In the genomic region with DNA sequence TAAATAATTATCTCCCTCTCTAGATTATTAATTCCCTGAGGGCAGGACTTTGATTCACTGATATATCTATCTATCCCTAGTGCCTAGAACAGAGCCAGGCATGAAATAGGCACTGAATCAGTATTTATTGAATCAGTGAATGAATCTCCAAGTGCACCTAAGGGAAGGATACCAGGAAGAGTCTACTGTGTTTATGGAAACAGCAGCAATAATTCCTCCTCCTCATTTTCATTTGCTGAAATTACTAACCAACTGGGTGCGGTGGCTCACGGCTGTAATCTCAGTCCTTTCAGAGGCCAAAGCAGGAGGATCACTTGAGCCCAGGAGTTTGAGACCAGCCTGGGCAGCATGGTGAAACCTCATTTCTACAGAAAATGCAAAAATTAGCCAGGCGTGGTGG, we compare ENCODE assay signal across 16 cellular contexts.
DNase-seq lines count a peak whose midpoint lies in the region; ATAC-seq, FAIRE-seq and TF ChIP-seq lines count a peak whose summit lies in the region.
"Had no signal": no experiment of that assay in that cellular context is flagged by ENCODE, and none has a peak within 500 bp of the region (broad histone marks: within the 10 kb centered on the region; RNA-seq: fewer than 3 reads in every experiment).

No MANE protein-coding gene starts in this region.

- no TSS peak for BruUV-seq in HepG2 (replicated peaks; lab: Mats Ljungman, UMichigan)

- in situ Hi-C loops in HepG2 (cut with HindIII; ENCODE audit: extremely low pct_ligation_motif_present, low pct_unique_long_range_greater_than_20kb): loop anchor here (25.0 kb wide), 1 partner anchor 549 kb away; no protein-coding TSS in a partner anchor

- no peak overlapping the region for H3K9ac ChIP-seq in liver (ENCODE audit: low read depth in 1 of 2, low read length in 2 of 2)
- no peak overlapping the region for H3K9ac ChIP-seq in HepG2 (ENCODE audit: insufficient read depth, low read depth, low read length)
- H3K9ac ChIP-seq: BLaER1 treated with 17β-estradiol and CSF1 and Interleukin-3, amounts not matched to agents 10 nM and 100 nM had no signal

- POLR2A ChIA-PET in HepG2 (lab: Yijun Ruan, JAX): no interaction called here

- no peak for ATAC-seq in HepG2
- ATAC-seq in left colon: peak; percentile 56
- no peak for ATAC-seq in GM23338
- ATAC-seq: CD8-positive, alpha-beta T cell; GM12878 had no signal

- TF ChIP-seq RAD21 in liver (IDR thresholded peaks at IDR 0.05): no peak
- TF ChIP-seq RAD21 in HepG2 (CRISPR knock-in tag; IDR thresholded peaks at IDR 0.05): no peak

- H3K4me2 ChIP-seq in HepG2 (ENCODE audit: low read depth, low read length) (no peak overlapping the region), GM23338 (no peak overlapping the region)

- H3K36me3 ChIP-seq in liver (ENCODE audit: control insufficient read depth in 4 of 4, insufficient read depth in 3 of 4, low read depth in 1 of 4, low read length in 3 of 4): no peaks in the 10 kb centered on the region
- peaks cover 5 to 8% of the 10 kb centered on the region in 2 experiments; a peak in 3 of 5 replicates for H3K36me3 ChIP-seq in HepG2 (replicated peaks in 1 of 2; ENCODE audit: control insufficient read depth in 1 of 2, insufficient read depth in 2 of 2, low read length in 2 of 2)
- H3K36me3 ChIP-seq in suprapubic skin: no peaks in the 10 kb centered on the region
- H3K36me3 ChIP-seq in GM23338 (ENCODE audit: insufficient read depth): no peaks in the 10 kb centered on the region

- no peaks in the 10 kb centered on the region for H3K27me3 ChIP-seq in liver (ENCODE audit: control insufficient read depth in 4 of 4, insufficient read depth in 4 of 4, low read length in 3 of 4)
- no peaks in the 10 kb centered on the region for H3K27me3 ChIP-seq in HepG2 (ENCODE audit: control insufficient read depth in 1 of 2, insufficient read depth in 2 of 2, low read length in 2 of 2)
- H3K27me3 ChIP-seq in suprapubic skin: no peaks in the 10 kb centered on the region
- H3K27me3 ChIP-seq in GM23338 (ENCODE audit: insufficient read depth): no peaks in the 10 kb centered on the region

- H3K27ac ChIP-seq in liver (ENCODE audit: low read depth in 1 of 2, low read length in 2 of 2) (peak overlapping the region; percentile 42 to 88), HepG2 (ENCODE audit: extremely low read length, insufficient read depth, low read length) (no peak overlapping the region), suprapubic skin (peak overlapping the region; percentile 85), GM23338 (ENCODE audit: low read depth) (no peak overlapping the region)
- H3K27ac ChIP-seq: BLaER1 treated with 17β-estradiol and CSF1 and Interleukin-3, amounts not matched to agents 10 nM and 100 nM had no signal

- FAIRE-seq in HepG2 (lab: Jason Lieb, UNC): no peak
- FAIRE-seq: GM12878, H1 had no signal

- CTCF ChIA-PET in HepG2 (lab: Yijun Ruan, JAX; ENCODE audit: low intra/inter-chr PET ratio, low total read pairs): no interaction called here

- H4K20me1 ChIP-seq in HepG2 (ENCODE audit: insufficient read depth, low read length) (peaks cover 23% of the 10 kb centered on the region; the same call in 1 of the 2 replicates), GM23338 (replicated peaks; ENCODE audit: insufficient read depth) (peaks cover 42% of the 10 kb centered on the region)

- intact Hi-C loops in HepG2 (cut with micrococcal nuclease; ENCODE audit: unreplicated experiment): no loop called here
- intact Hi-C loops in left colon (cut with DNase I, micrococcal nuclease): no loop called here

- no peaks in the 10 kb centered on the region for H3K9me2 ChIP-seq in GM23338 (ENCODE audit: insufficient read depth)

- no peak for TF ChIP-seq EP300 in HepG2 (IDR thresholded peaks at IDR 0.05; ENCODE audit: low read depth in 2 of 2, low read length in 2 of 2)
- TF ChIP-seq EP300 in HepG2 (CRISPR knock-in tag; IDR thresholded peaks at IDR 0.05; ENCODE audit: borderline replicate concordance): no peak
- no peak for TF ChIP-seq EP300 in suprapubic skin (IDR thresholded peaks at IDR 0.05)

- H3F3A ChIP-seq in GM23338 (replicated peaks; ENCODE audit: low read depth): no peaks in the 10 kb centered on the region; the same call in 1 of the 2 replicates

- H2AFZ ChIP-seq in HepG2 (ENCODE audit: low read length): no peak overlapping the region
- no peak overlapping the region for H2AFZ ChIP-seq in GM23338

- DNase-seq in HepG2 (ENCODE audit: low spot score) (no peak), left colon (no peak), suprapubic skin (ENCODE audit: low spot score in 2 of 2) (no peak), glutamatergic neuron (no peak), GM23338 (ENCODE audit: low spot score) (no peak)
- DNase-seq in activated naive CD8-positive, alpha-beta T cell treated with anti-CD3 and anti-CD28 coated beads for 36 hours: no peak
- DNase-seq: 8988T; CD8-positive, alpha-beta T cell; DND-41; EL; H9 had no signal

- no peak for TF ChIP-seq CTCF in liver (IDR thresholded peaks at IDR 0.05; ENCODE audit: low read depth, low read length, missing input control)
- TF ChIP-seq CTCF in HepG2 (CRISPR knock-in tag; IDR thresholded peaks at IDR 0.05): no peak
- TF ChIP-seq CTCF in suprapubic skin (IDR thresholded peaks at IDR 0.05): no peak
- no peak for TF ChIP-seq CTCF in glutamatergic neuron (IDR thresholded peaks at IDR 0.05; ENCODE audit: partially characterized antibody, unreplicated experiment)
- no peak for TF ChIP-seq CTCF in GM23338 (conservative IDR thresholded peaks at IDR 0.05; ENCODE audit: low read depth in 2 of 2)

- no peak for TF ChIP-seq POLR2A in HepG2 (IDR thresholded peaks at IDR 0.05; ENCODE audit: insufficient read depth in 1 of 2, low read depth in 2 of 2, low read length in 2 of 2)
- TF ChIP-seq POLR2A in suprapubic skin (IDR thresholded peaks at IDR 0.05): no peak

- 96% methylated on average over 3 of the region's 3 CpGs for WGBS in liver
- WGBS in HepG2 (ENCODE audit: low lambda C conversion rate): 100% methylated on average over 3 of the region's 3 CpGs
- 60% methylated on average over 3 of the region's 3 CpGs for WGBS in suprapubic skin

- H3K27ac Mint-ChIP-seq in activated naive CD8-positive, alpha-beta T cell treated with anti-CD3 and anti-CD28 coated beads for 36 hours: no peak overlapping the region
- H3K27ac Mint-ChIP-seq in glutamatergic neuron (ENCODE audit: unreplicated experiment): no peak overlapping the region
- H3K27ac Mint-ChIP-seq in GM23338: no peak overlapping the region
- H3K27ac Mint-ChIP-seq: B cell; CD8-positive, alpha-beta T cell had no signal

- H3K79me2 ChIP-seq in HepG2 (ENCODE audit: insufficient read depth, low read length) (peaks cover 26% of the 10 kb centered on the region), GM23338 (replicated peaks; ENCODE audit: insufficient read depth) (peaks cover 83% of the 10 kb centered on the region)

- H3K9me3 Mint-ChIP-seq in activated naive CD8-positive, alpha-beta T cell treated with anti-CD3 and anti-CD28 coated beads for 36 hours: no peaks in the 10 kb centered on the region
- H3K9me3 Mint-ChIP-seq in glutamatergic neuron (ENCODE audit: unreplicated experiment) (peaks cover 2% of the 10 kb centered on the region), GM23338 (no peaks in the 10 kb centered on the region)
- H3K9me3 Mint-ChIP-seq: CD8-positive, alpha-beta T cell; H9 had no signal

- H3K4me3 ChIP-seq in liver (ENCODE audit: low read depth in 1 of 3, low read length in 3 of 3): no peak overlapping the region
- H3K4me3 ChIP-seq in HepG2 (replicated peaks in 1 of 3; ENCODE audit: insufficient read depth in 1 of 3, low read depth in 2 of 3, low read length in 3 of 3): no peak overlapping the region
- no peak overlapping the region for H3K4me3 ChIP-seq in suprapubic skin
- no peak overlapping the region for H3K4me3 ChIP-seq in GM23338
- H3K4me3 ChIP-seq: BLaER1 treated with 17β-estradiol and CSF1 and Interleukin-3, amounts not matched to agents 10 nM and 100 nM; GM12878 had no signal

- H3K36me3 Mint-ChIP-seq in activated naive CD8-positive, alpha-beta T cell treated with anti-CD3 and anti-CD28 coated beads for 36 hours: no peaks in the 10 kb centered on the region
- H3K36me3 Mint-ChIP-seq in glutamatergic neuron (ENCODE audit: unreplicated experiment) (no peaks in the 10 kb centered on the region), GM23338 (ENCODE audit: low read depth) (peaks cover 9% of the 10 kb centered on the region; the same call in 2 of the 3 replicates)
- H3K36me3 Mint-ChIP-seq: CD8-positive, alpha-beta T cell had no signal

- no peaks in the 10 kb centered on the region for H3K9me3 ChIP-seq in liver (ENCODE audit: control insufficient read depth in 4 of 4, low read length in 3 of 4)
- no peaks in the 10 kb centered on the region for H3K9me3 ChIP-seq in HepG2 (ENCODE audit: low read length)
- H3K9me3 ChIP-seq in suprapubic skin: no peaks in the 10 kb centered on the region
- H3K9me3 ChIP-seq: BLaER1 treated with 17β-estradiol and CSF1 and Interleukin-3, amounts not matched to agents 10 nM and 100 nM had no signal

- H3K4me1 Mint-ChIP-seq in activated naive CD8-positive, alpha-beta T cell treated with anti-CD3 and anti-CD28 coated beads for 36 hours: no peaks in the 10 kb centered on the region
- peaks cover 9% of the 10 kb centered on the region for H3K4me1 Mint-ChIP-seq in glutamatergic neuron (ENCODE audit: low read depth, unreplicated experiment)
- peaks cover 56% of the 10 kb centered on the region for H3K4me1 Mint-ChIP-seq in GM23338
- H3K4me1 Mint-ChIP-seq: B cell had no signal

- H3K4me3 Mint-ChIP-seq in activated naive CD8-positive, alpha-beta T cell treated with anti-CD3 and anti-CD28 coated beads for 36 hours: no peak overlapping the region
- H3K4me3 Mint-ChIP-seq in glutamatergic neuron (ENCODE audit: unreplicated experiment) (no peak overlapping the region), GM23338 (no peak overlapping the region)
- H3K4me3 Mint-ChIP-seq: B cell; CD8-positive, alpha-beta T cell; H9 had no signal

- H3K4me1 ChIP-seq in liver (ENCODE audit: control insufficient read depth in 4 of 4, insufficient read depth in 4 of 4, low read length in 3 of 4) (peaks cover 5 to 44% (median 31%) of the 10 kb centered on the region in 4 donors), HepG2 (ENCODE audit: insufficient read depth, low read length) (peaks cover 26% of the 10 kb centered on the region), suprapubic skin (peaks cover 40% of the 10 kb centered on the region), GM23338 (ENCODE audit: insufficient read depth) (peaks cover 18% of the 10 kb centered on the region)

- H3K27me3 Mint-ChIP-seq in activated naive CD8-positive, alpha-beta T cell treated with anti-CD3 and anti-CD28 coated beads for 36 hours: peaks cover 7% of the 10 kb centered on the region
- H3K27me3 Mint-ChIP-seq in glutamatergic neuron (ENCODE audit: unreplicated experiment): no peaks in the 10 kb centered on the region
- peaks cover 13% of the 10 kb centered on the region for H3K27me3 Mint-ChIP-seq in GM23338 (ENCODE audit: insufficient read depth, low read depth, poor library complexity)

TF ChIP-seq in liver, 16 proteins besides CTCF, POLR2A, EP300 and RAD21 (continues in another document):
- TF ChIP-seq RXRA (IDR thresholded peaks at IDR 0.05): no peak

TF ChIP-seq in HepG2, 621 proteins besides CTCF, POLR2A, EP300 and RAD21:
- TF ChIP-seq ZNF235 (CRISPR knock-in tag; IDR thresholded peaks at IDR 0.05; ENCODE audit: borderline replicate concordance): no peak

Comparison
In these comparisons a context has a peak if more than half of its experiments do, and no peak if none do; other contexts are left out.
1. H3K27ac ChIP-seq: peak in liver (2 of 2) and suprapubic skin (single experiment); none in HepG2 (single experiment) and GM23338 (single experiment).